8 cellular contexts compared by ENCODE assay signal in the genomic region with DNA sequence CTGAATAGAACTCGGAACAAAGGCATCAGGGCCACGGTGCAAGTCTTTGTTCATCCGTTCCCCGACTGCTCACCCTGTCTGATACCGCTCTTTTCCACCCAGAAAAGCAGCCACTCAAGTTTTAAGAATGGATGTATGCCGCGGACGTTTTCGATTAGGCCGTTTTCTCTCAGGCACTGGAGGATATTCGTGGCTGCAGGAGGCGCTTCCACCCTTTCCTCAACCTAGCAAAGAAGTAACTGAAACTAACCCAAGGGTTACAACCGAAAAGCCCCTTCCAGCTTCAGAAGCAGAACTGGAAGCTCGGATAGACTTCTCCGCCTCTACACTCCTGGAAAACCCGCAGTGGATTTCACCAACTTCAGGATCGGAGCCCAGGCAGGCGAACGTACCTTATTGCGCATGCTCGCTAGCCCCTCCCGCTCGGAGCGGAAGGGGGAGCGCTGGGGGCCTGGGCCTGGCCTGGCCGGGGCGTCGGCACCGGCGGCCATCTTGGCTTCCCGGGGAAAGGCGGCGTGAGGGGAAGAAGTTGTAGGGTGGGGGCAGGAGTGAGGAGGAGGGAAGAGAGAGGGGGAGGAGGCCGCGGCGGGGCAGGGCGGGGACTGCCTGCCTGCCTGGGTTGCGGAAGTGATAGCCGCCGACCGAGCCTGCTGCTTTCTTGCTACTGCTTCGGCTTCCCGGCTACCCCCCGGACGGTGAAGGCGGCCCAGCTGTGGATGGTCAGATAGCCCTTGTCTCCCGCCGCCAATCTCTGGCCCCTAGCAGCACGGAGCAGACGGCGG. TPM values are rescaled to one million over a fixed set of nuclear protein-coding genes. Genes with fewer than 3 reads are reported as not detected.
DNase-seq lines count a peak whose midpoint lies in the region; ATAC-seq and TF ChIP-seq lines count a peak whose summit lies in the region.

Gene ACTR3 (plus strand): TSS at position 619 of the 782 bp plus-strand sequence. CDS start 191 bp downstream, outside the sequence.

- peak within 1 kb of the TSS; percentile 94 for H3K4me3 Mint-ChIP-seq in activated CD4-positive, alpha-beta T cell treated with anti-CD3 and anti-CD28 coated beads, Interleukin-2, amount 10 ng/mL, durations not matched to agents 24 days and 14 days

- peak within 1 kb of the TSS; percentile 96 for H3K9ac ChIP-seq in BLaER1
- peak within 1 kb of the TSS; percentile 96 to 99 for H3K9ac ChIP-seq in colonic mucosa (ENCODE audit: low read depth in 2 of 2, low read length in 2 of 2)

- peak within 1 kb of the TSS; percentile 89 for H3K4me2 ChIP-seq in BLaER1

- peaks cover 40% of the 10 kb centered on the region for H4K20me1 ChIP-seq in BLaER1

- H3K36me3 Mint-ChIP-seq in activated CD4-positive, alpha-beta T cell treated with anti-CD3 and anti-CD28 coated beads, Interleukin-2, amount 10 ng/mL, durations not matched to agents 24 days and 14 days (ENCODE audit: low read depth), result peaks cover 44% of the 10 kb centered on the region

- H3K4me1 ChIP-seq in BLaER1 (peaks cover 58% of the 10 kb centered on the region), colonic mucosa (peaks cover 20% of the 10 kb centered on the region)

- H3K36me3 ChIP-seq in BLaER1, result peaks cover 34% of the 10 kb centered on the region
- no peaks in the 10 kb centered on the region for H3K36me3 ChIP-seq in colonic mucosa

- intact Hi-C loops in activated CD4-positive, alpha-beta T cell treated with anti-CD3 and anti-CD28 coated beads, Interleukin-2, amount 10 ng/mL, durations not matched to agents 24 days and 14 days (cut with micrococcal nuclease), result loop anchor here (1.0 to 5.0 kb wide), 6 partner anchors 13 to 717 kb away; partner anchors contain the start of genes PSD4 and SLC35F5
- intact Hi-C loops in colonic mucosa (cut with DNase I), result loop anchor here (10.0 kb wide), 1 partner anchor 135 kb away; the partner anchor contains the start of gene SLC35F5

- H3K27ac ChIP-seq in BLaER1 (peak within 1 kb of the TSS; percentile 94), colonic mucosa (peak within 1 kb of the TSS; percentile 100)

- ATAC-seq in GM19324 (IDR thresholded peaks at IDR 0.05; ENCODE audit: low FRiP score, unreplicated experiment) (peak; percentile 67), HG03469 (IDR thresholded peaks at IDR 0.05; ENCODE audit: unreplicated experiment) (peak; percentile 29)

- H3K9me3 Mint-ChIP-seq in activated CD4-positive, alpha-beta T cell treated with anti-CD3 and anti-CD28 coated beads, Interleukin-2, amount 10 ng/mL, durations not matched to agents 24 days and 14 days, result no peaks in the 10 kb centered on the region

- H3K4me1 Mint-ChIP-seq in activated CD4-positive, alpha-beta T cell treated with anti-CD3 and anti-CD28 coated beads, Interleukin-2, amount 10 ng/mL, durations not matched to agents 24 days and 14 days, result peaks cover 66% of the 10 kb centered on the region

- H3K27ac Mint-ChIP-seq in activated CD4-positive, alpha-beta T cell treated with anti-CD3 and anti-CD28 coated beads, Interleukin-2, amount 10 ng/mL, durations not matched to agents 24 days and 14 days, result peak within 1 kb of the TSS; percentile 99

- DNase-seq in NCI-H526 treated with DMSO at 0.1 percent for 48 hours (lab: John Stamatoyannopoulos, UW) (peak; percentile 94), colonic mucosa (peak; percentile 99), kidney tubule cell (ENCODE audit: low spot score) (peak; percentile 99)
- peak; percentile 100 for DNase-seq in activated CD4-positive, alpha-beta T cell treated with anti-CD3 and anti-CD28 coated beads, Interleukin-2, amount 10 ng/mL, durations not matched to agents 24 days and 14 days
- DNase-seq in stimulated activated CD4-positive, alpha-beta T cell treated with anti-CD3 and anti-CD28 coated beads, Interleukin-1b, Interleukin-23, amount 100 ng/mL, for 24 hours (ENCODE audit: low read depth in 4 of 4, low spot score in 1 of 4), result peak; percentile 94 to 98 (median 96)

- H3K9me3 ChIP-seq in BLaER1 (no peaks in the 10 kb centered on the region), colonic mucosa (no peaks in the 10 kb centered on the region)

- H3K27me3 ChIP-seq in BLaER1 (no peaks in the 10 kb centered on the region), colonic mucosa (no peaks in the 10 kb centered on the region)

- no peaks in the 10 kb centered on the region for H3K27me3 Mint-ChIP-seq in activated CD4-positive, alpha-beta T cell treated with anti-CD3 and anti-CD28 coated beads, Interleukin-2, amount 10 ng/mL, durations not matched to agents 24 days and 14 days

- H3K4me3 ChIP-seq in BLaER1 (peak within 1 kb of the TSS; percentile 98), colonic mucosa (peak within 1 kb of the TSS; percentile 96)

- TF ChIP-seq CTCF in colonic mucosa (IDR thresholded peaks at IDR 0.05), result no peak

RNA-seq across cellular contexts. Expression of gene ACTR3, which starts in this region (rescaled TPM):
- 452 and 460 TPM in 2 replicates for total RNA-seq in activated CD4-positive, alpha-beta T cell treated with anti-CD3 and anti-CD28 coated beads, Interleukin-2, amount 10 ng/mL, durations not matched to agents 24 days and 14 days
- 100 to 1,000 TPM; 317 to 342 TPM for total RNA-seq in colonic mucosa

Comparison
In these comparisons a context has a peak if more than half of its experiments do, and no peak if none do; other contexts are left out.
1. Peak in every context shown above with its lines: DNase-seq, ATAC-seq, H3K4me3 ChIP-seq and H3K27ac ChIP-seq.